Comparison of ENCODE assay signal across 21 cellular contexts in the genomic region with DNA sequence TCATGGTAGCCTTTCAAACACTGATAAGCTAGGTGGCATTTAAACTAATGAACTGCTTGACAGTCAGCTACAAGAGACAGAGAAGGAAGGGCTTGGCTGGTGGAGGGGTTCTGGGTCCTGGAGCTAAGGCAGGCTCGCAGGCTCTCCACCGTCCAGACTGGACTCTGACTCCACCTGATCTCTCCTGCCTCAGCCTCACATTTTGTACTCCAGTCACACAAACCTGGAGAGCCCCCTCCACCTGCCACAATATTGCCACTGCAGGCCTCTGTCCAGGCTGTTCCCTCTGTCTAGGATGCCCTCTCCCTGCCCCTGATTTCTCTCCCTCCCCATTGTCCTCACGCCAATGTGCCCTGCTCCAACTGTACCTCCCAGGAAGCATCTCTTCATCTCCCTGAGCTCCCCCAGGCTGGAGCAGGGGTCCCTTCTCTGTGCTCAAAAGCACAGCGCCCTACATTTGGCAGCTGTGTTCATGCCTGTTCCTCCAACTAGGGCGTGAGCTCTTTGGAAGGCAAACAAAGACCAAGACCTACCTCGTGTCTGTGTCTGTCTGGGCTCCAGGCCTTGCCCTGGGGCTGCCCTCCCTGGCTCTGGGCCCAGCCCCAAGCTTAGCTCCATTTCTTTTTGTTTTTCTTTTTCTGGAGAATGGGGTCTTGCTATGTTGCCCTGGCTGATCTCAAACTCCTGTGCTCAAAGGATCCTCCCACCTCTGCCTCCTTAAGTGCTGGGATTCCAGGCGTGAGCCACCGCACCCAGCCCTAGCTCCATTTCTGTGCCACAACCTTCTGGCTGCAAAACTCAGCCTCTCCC. TPM values are rescaled to one million over a fixed set of nuclear protein-coding genes. Genes with fewer than 3 reads are reported as not detected.
A peak's percentile ranks its signal among the peaks of the same experiment; 100 is the strongest.
DNase-seq lines count a peak whose midpoint lies in the region; ATAC-seq, FAIRE-seq and TF ChIP-seq lines count a peak whose summit lies in the region.
"Had no signal": no experiment of that assay in that cellular context is flagged by ENCODE, and none has a peak within 500 bp of the region (broad histone marks: within the 10 kb centered on the region; RNA-seq: fewer than 3 reads in every experiment).

No MANE protein-coding gene starts in this region.

- intact Hi-C loops in heart right ventricle (cut with DNase I) (loop anchor here in 5 of 10 donors (1.0 to 5.0 kb wide), 6 partner anchors 39 to 66 kb away; a partner anchor contains a TSS), Right ventricle myocardium superior (cut with DNase I) (loop anchor here (2.0 kb wide), 1 partner anchor 23 kb away; no protein-coding TSS in a partner anchor)

- H3K4me3 ChIP-seq in heart right ventricle = peak overlapping the region in 8 of 10 donors; percentile 20 to 63 (median 54)
- H3K4me3 ChIP-seq in rectal smooth muscle tissue (ENCODE audit: low read length) = no peak overlapping the region

- peaks cover 2% of the 10 kb centered on the region for H3K27me3 Mint-ChIP-seq in activated T-cell treated with anti-CD3 and anti-CD28 coated beads, Interleukin-2, amount 50 U/mL, for 4 hours (ENCODE audit: low read depth)
- H3K27me3 Mint-ChIP-seq: activated CD4-positive, alpha-beta T cell treated with anti-CD3 and anti-CD28 coated beads, Interleukin-2, amount 10 ng/mL, durations not matched to agents 24 days and 14 days had no signal

- H3K4me1 ChIP-seq in heart right ventricle (peaks cover 3 to 59% (median 30%) of the 10 kb centered on the region in 9 donors), rectal smooth muscle tissue (ENCODE audit: control insufficient read depth, insufficient read depth, low read length) (no peaks in the 10 kb centered on the region)

- no peaks in the 10 kb centered on the region for H3K9me3 ChIP-seq in heart right ventricle

- no peaks in the 10 kb centered on the region for H3K4me1 Mint-ChIP-seq in activated T-cell treated with anti-CD3 and anti-CD28 coated beads, Interleukin-2, amount 50 U/mL, for 4 hours (ENCODE audit: low read depth)

- H3K36me3 ChIP-seq in heart right ventricle (peaks cover 0 to 30% (median 0%) of the 10 kb centered on the region in 9 donors), rectal smooth muscle tissue (ENCODE audit: control insufficient read depth, insufficient read depth, low read length) (no peaks in the 10 kb centered on the region)

- H3K4me3 Mint-ChIP-seq in activated T-cell treated with anti-CD3 and anti-CD28 coated beads, Interleukin-2, amount 50 U/mL, for 4 hours = no peak overlapping the region
- H3K4me3 Mint-ChIP-seq: activated CD4-positive, alpha-beta T cell treated with anti-CD3 and anti-CD28 coated beads, Interleukin-2, amount 10 ng/mL, durations not matched to agents 24 days and 14 days; activated naive CD4-positive, alpha-beta T cell treated with anti-CD3 and anti-CD28 coated beads for 36 hours; naive thymus-derived CD4-positive, alpha-beta T cell had no signal

- H3K27ac ChIP-seq in heart right ventricle (peak overlapping the region in 9 of 10 donors; percentile 1 to 94 (median 83)), layer of hippocampus (ENCODE audit: low read depth, low read length) (peak overlapping the region; percentile 35), rectal smooth muscle tissue (ENCODE audit: low read depth, low read length) (no peak overlapping the region)
- H3K27ac ChIP-seq: C4-2B had no signal

- no peaks in the 10 kb centered on the region for H3K36me3 Mint-ChIP-seq in activated T-cell treated with anti-CD3 and anti-CD28 coated beads, Interleukin-2, amount 50 U/mL, for 4 hours (ENCODE audit: insufficient read depth)
- H3K36me3 Mint-ChIP-seq: naive thymus-derived CD4-positive, alpha-beta T cell had no signal

- H3K27me3 ChIP-seq in heart right ventricle (no peaks in the 10 kb centered on the region), layer of hippocampus (ENCODE audit: control insufficient read depth, insufficient read depth, low read length) (no peaks in the 10 kb centered on the region), rectal smooth muscle tissue (ENCODE audit: control insufficient read depth, insufficient read depth, low read length) (no peaks in the 10 kb centered on the region)

- no peaks in the 10 kb centered on the region for H3K9me3 Mint-ChIP-seq in activated T-cell treated with anti-CD3 and anti-CD28 coated beads, Interleukin-2, amount 50 U/mL, for 4 hours
- H3K9me3 Mint-ChIP-seq: activated CD4-positive, alpha-beta T cell treated with anti-CD3 and anti-CD28 coated beads, Interleukin-2, amount 10 ng/mL, durations not matched to agents 24 days and 14 days; activated naive CD4-positive, alpha-beta T cell treated with anti-CD3 and anti-CD28 coated beads for 36 hours; naive thymus-derived CD4-positive, alpha-beta T cell had no signal

- ATAC-seq in heart right ventricle (peak in 7 of 8 donors; percentile 8 to 55 (median 25)), Right ventricle myocardium superior (ENCODE audit: poor library complexity) (no peak), GM19351 (IDR thresholded peaks at IDR 0.05; ENCODE audit: unreplicated experiment) (no peak)
- ATAC-seq in activated T-cell treated with anti-CD3 and anti-CD28 coated beads, Interleukin-2, amount 50 U/mL, for 4 hours = no peak
- ATAC-seq: naive thymus-derived CD4-positive, alpha-beta T cell; PC-3 had no signal

- DNase-seq in heart right ventricle = no peak
- no peak for DNase-seq in Right ventricle myocardium superior
- DNase-seq in DMS53 treated with DMSO at 0.1 percent for 48 hours (lab: John Stamatoyannopoulos, UW; ENCODE audit: unreplicated experiment) = no peak
- no peak for DNase-seq in activated T-cell treated with anti-CD3 and anti-CD28 coated beads, Interleukin-2, amount 50 U/mL, for 4 hours
- no peak for DNase-seq in frontal cortex (ENCODE audit: low spot score in 2 of 2)
- DNase-seq: activated CD4-positive, alpha-beta T cell treated with anti-CD3 and anti-CD28 coated beads, Interleukin-2, amount 10 ng/mL, durations not matched to agents 24 days and 14 days; activated naive CD4-positive, alpha-beta T cell treated with anti-CD3 and anti-CD28 coated beads for 36 hours; DMS53; naive thymus-derived CD4-positive, alpha-beta T cell; NCI-H2081; NCI-H524 treated with DMSO at 0.1 percent for 48 hours; PC-3 had no signal

- no peak for TF ChIP-seq CTCF in heart right ventricle (IDR thresholded peaks at IDR 0.05)

- H3K9ac ChIP-seq in rectal smooth muscle tissue (ENCODE audit: low read length) = peak overlapping the region; percentile 19

- 48 to 57% methylated on average over 8 of the region's 8 CpGs for WGBS in heart right ventricle, 2 donors

- no peak for FAIRE-seq in frontal cortex (lab: Jason Lieb, UNC)
- FAIRE-seq: A204.1, GM19239 had no signal

RNA-seq across cellular contexts. Expression of a gene that starts 2.9 kb away (rescaled TPM):
- 10 to 100 TPM; 19.9 to 55.8 (median 28.4) TPM for total RNA-seq in heart right ventricle
- polyA plus RNA-seq in heart right ventricle = 10 to 100 TPM; 38.7 to 43.7 TPM
- 18.5 TPM for total RNA-seq in Right ventricle myocardium superior
- total RNA-seq in activated T-cell treated with anti-CD3 and anti-CD28 coated beads, Interleukin-2, amount 50 U/mL, for 4 hours = under 1 TPM; 0.18 to 0.27 (median 0.24) TPM
- total RNA-seq in frontal cortex = 6.9 TPM
- total RNA-seq: activated naive CD4-positive, alpha-beta T cell treated with anti-CD3 and anti-CD28 coated beads for 36 hours; fibroblast of lung had no signal
- polyA plus RNA-seq: naive thymus-derived CD4-positive, alpha-beta T cell had no signal

RNA-seq across cellular contexts. Expression of a gene that starts 18.3 kb away (rescaled TPM):
- total RNA-seq in heart right ventricle (not detected), Right ventricle myocardium superior (not detected), frontal cortex (not detected)
- not detected for polyA plus RNA-seq in heart right ventricle
- not detected for total RNA-seq in activated T-cell treated with anti-CD3 and anti-CD28 coated beads, Interleukin-2, amount 50 U/mL, for 4 hours
- total RNA-seq: activated CD4-positive, alpha-beta T cell treated with anti-CD3 and anti-CD28 coated beads, Interleukin-2, amount 10 ng/mL, durations not matched to agents 24 days and 14 days; activated naive CD4-positive, alpha-beta T cell treated with anti-CD3 and anti-CD28 coated beads for 36 hours; dermis microvascular lymphatic vessel endothelial cell; fibroblast of lung; naive thymus-derived CD4-positive, alpha-beta T cell had no signal
- polyA plus RNA-seq: fibroblast of lung; naive thymus-derived CD4-positive, alpha-beta T cell had no signal

RNA-seq across cellular contexts. Expression of a gene that starts 33.9 kb away (rescaled TPM):
- total RNA-seq in heart right ventricle = under 1 TPM in 5 of 10 donors, not detected in 5; 0.15 to 0.37 (median 0.26) TPM
- under 1 TPM in 1 of 2 donors, not detected in 1; 0.16 TPM for polyA plus RNA-seq in heart right ventricle
- not detected for total RNA-seq in Right ventricle myocardium superior
- total RNA-seq in activated T-cell treated with anti-CD3 and anti-CD28 coated beads, Interleukin-2, amount 50 U/mL, for 4 hours = not detected
- 0.82 TPM for total RNA-seq in frontal cortex
- total RNA-seq: activated CD4-positive, alpha-beta T cell treated with anti-CD3 and anti-CD28 coated beads, Interleukin-2, amount 10 ng/mL, durations not matched to agents 24 days and 14 days; dermis microvascular lymphatic vessel endothelial cell; fibroblast of lung had no signal

RNA-seq across cellular contexts. Expression of a gene that starts 33.9 kb away (rescaled TPM):
- total RNA-seq in heart right ventricle = 1 to 10 TPM in 1 of 10 donors, under 1 TPM in 9; 0.21 to 1.2 (median 0.42) TPM
- polyA plus RNA-seq in heart right ventricle = under 1 TPM; 0.03 to 0.22 TPM
- 0.40 TPM for total RNA-seq in Right ventricle myocardium superior
- total RNA-seq in activated T-cell treated with anti-CD3 and anti-CD28 coated beads, Interleukin-2, amount 50 U/mL, for 4 hours = not detected
- not detected for total RNA-seq in frontal cortex
- total RNA-seq: activated CD4-positive, alpha-beta T cell treated with anti-CD3 and anti-CD28 coated beads, Interleukin-2, amount 10 ng/mL, durations not matched to agents 24 days and 14 days; activated naive CD4-positive, alpha-beta T cell treated with anti-CD3 and anti-CD28 coated beads for 36 hours; fibroblast of lung; PC-3; renal cortical epithelial cell had no signal
- polyA plus RNA-seq: fibroblast of lung; naive thymus-derived CD4-positive, alpha-beta T cell had no signal

RNA-seq across cellular contexts. Expression of a gene that starts 55.1 kb away (rescaled TPM):
- 1 to 10 TPM in 6 of 10 donors, under 1 TPM in 4; 0.15 to 9.6 (median 1.5) TPM for total RNA-seq in heart right ventricle
- 1 to 10 TPM in 1 of 2 donors, under 1 TPM in 1; 0.49 to 1.2 TPM for polyA plus RNA-seq in heart right ventricle
- total RNA-seq in Right ventricle myocardium superior = 0.83 TPM
- 10 to 100 TPM; 47.3 to 70.1 (median 60.3) TPM for total RNA-seq in activated T-cell treated with anti-CD3 and anti-CD28 coated beads, Interleukin-2, amount 50 U/mL, for 4 hours
- total RNA-seq in frontal cortex = 4.9 TPM
- polyA plus RNA-seq: naive thymus-derived CD4-positive, alpha-beta T cell had no signal

Comparison
In these comparisons a context has a peak if more than half of its experiments do, and no peak if none do; other contexts are left out.
1. ATAC-seq: peak in heart right ventricle (7 of 8); none in Right ventricle myocardium superior (single experiment), GM19351 (single experiment) and activated T-cell treated with anti-CD3 and anti-CD28 coated beads, Interleukin-2, amount 50 U/mL, for 4 hours (0 of 2).